In genomic region chr6:89355511-89356185, GRCh38 we compare ENCODE assay signal across 1 cellular context.
A peak's percentile ranks its signal among the peaks of the same experiment; 100 is the strongest.
TF ChIP-seq lines count a peak whose summit lies in the region.

No MANE protein-coding gene starts in this region.

TF ChIP-seq in GM12878, 131 proteins besides CTCF, POLR2A, EP300 and RAD21:
- TF ChIP-seq MXI1 (IDR thresholded peaks at IDR 0.05; ENCODE audit: low read depth, low read length) (no peak), CUX1 (IDR thresholded peaks at IDR 0.05; ENCODE audit: insufficient replicate concordance, low read depth, low read length) (no peak), SMARCA5 (IDR thresholded peaks at IDR 0.05) (peak; percentile 6; the same call in 1 of the 2 replicates), NBN (IDR thresholded peaks at IDR 0.05) (no peak), IKZF1 (conservative IDR thresholded peaks at IDR 0.05) (no peak), NFIC (IDR thresholded peaks at IDR 0.05; ENCODE audit: low read depth, low read length) (peak; percentile 50), DPF2 (IDR thresholded peaks at IDR 0.05) (no peak), NFYA (IDR thresholded peaks at IDR 0.05; ENCODE audit: borderline replicate concordance, low read depth, low read length) (no peak), WRNIP1 (IDR thresholded peaks at IDR 0.05; ENCODE audit: borderline replicate concordance, low read depth, low read length) (no peak), PML (IDR thresholded peaks at IDR 0.05; ENCODE audit: low read length) (0 out of 2 replicates have a peak, but pooled peaks have one; percentile 46), ATF2 (IDR thresholded peaks at IDR 0.05; ENCODE audit: low read length) (no peak), ETV6 (conservative IDR thresholded peaks at IDR 0.05 in 1 of 2, IDR thresholded peaks at IDR 0.05 in 1 of 2; ENCODE audit: borderline replicate concordance in 1 of 2, low read depth in 1 of 2) (no peak), JUNB (IDR thresholded peaks at IDR 0.05) (peak; percentile 44; the same call in 1 of the 2 replicates), HDAC2 (IDR thresholded peaks at IDR 0.05) (no peak), ASH2L (IDR thresholded peaks at IDR 0.05; ENCODE audit: borderline replicate concordance, low read depth) (no peak), MTA3 (IDR thresholded peaks at IDR 0.05; ENCODE audit: borderline replicate concordance, low read length) (no peak), SIN3A (IDR thresholded peaks at IDR 0.05; ENCODE audit: low read depth, low read length) (no peak), E2F8 (IDR thresholded peaks at IDR 0.05; ENCODE audit: low read depth, partially characterized antibody) (no peak), E2F4 (IDR thresholded peaks at IDR 0.05; ENCODE audit: low read depth, low read length) (no peak)
